ENCODE assay signal across 8 cellular contexts in the genomic region with DNA sequence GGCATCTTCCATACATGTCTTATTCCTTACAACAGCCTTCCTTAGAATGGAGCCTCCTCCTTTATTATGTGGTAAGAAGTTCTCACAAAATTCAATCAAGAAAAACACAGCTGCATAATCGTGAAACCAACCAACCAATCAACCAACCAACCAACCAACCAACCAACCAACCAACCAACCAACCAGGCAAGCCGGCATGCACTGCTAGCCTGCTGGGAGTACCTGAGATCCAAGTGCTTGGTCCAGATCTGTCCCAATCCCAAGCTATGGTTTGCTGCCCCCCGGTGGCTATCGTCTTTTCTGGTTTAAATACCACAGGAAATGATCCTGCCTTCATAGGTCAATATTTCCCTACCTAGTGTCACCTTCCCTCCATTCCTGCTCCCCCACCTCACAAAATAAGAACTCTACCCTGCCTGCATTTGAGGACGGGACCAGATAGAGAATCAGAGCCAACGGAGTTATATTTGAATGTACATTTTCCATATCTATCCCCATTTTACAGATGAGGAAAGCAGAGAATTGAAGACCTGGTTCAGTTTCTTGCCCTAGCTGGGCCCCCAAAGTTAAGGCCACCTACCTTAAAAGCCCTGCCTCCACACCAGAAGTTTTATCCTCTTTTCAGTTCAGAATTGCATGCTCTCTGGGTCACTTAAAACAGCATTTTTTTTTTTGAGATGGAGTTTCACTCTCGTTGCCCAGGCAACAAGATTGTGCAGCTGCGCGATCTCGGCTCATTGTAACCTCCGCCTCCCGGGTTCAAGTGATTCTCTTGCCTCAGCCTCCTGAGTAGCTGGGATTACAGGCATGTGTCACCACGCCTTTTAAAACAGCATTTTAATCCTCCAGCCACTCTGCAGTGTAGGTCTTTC. TPM values are rescaled to one million over a fixed set of nuclear protein-coding genes. Genes with fewer than 3 reads are reported as not detected.
DNase-seq lines count a peak whose midpoint lies in the region; ATAC-seq, FAIRE-seq and TF ChIP-seq lines count a peak whose summit lies in the region.

No MANE protein-coding gene starts in this region.

- peaks cover 11% of the 10 kb centered on the region for H3K4me1 Mint-ChIP-seq in nephron progenitor cell

- no peaks in the 10 kb centered on the region for H3K9me3 Mint-ChIP-seq in nephron progenitor cell

- peak; percentile 76 to 82 for TF ChIP-seq RAD21 in A549 (conservative IDR thresholded peaks at IDR 0.05 in 1 of 2, IDR thresholded peaks at IDR 0.05 in 1 of 2)

- DNase-seq in A549 (ENCODE audit: low read depth in 1 of 2, low spot score in 1 of 2) (peak; percentile 70 to 72), NCI-H2227 (lab: John Stamatoyannopoulos, UW; ENCODE audit: unreplicated experiment) (peak; percentile 66), nephron progenitor cell (peak; percentile 71), GOT3 (lab: John Stamatoyannopoulos, UW) (no peak)
- peak; percentile 31 to 38 for DNase-seq in activated CD4-positive, alpha-beta T cell treated with anti-CD3 and anti-CD28 coated beads, Interleukin-2, amount 50 U/mL, for 4 hours

- TF ChIP-seq CTCF in A549 (IDR thresholded peaks at IDR 0.05) = peak; percentile 68
- TF ChIP-seq CTCF in GM12873 (IDR thresholded peaks at IDR 0.05; ENCODE audit: insufficient read depth, low read depth, low read length, missing control alignments) = peak; percentile 57
- TF ChIP-seq CTCF in nephron progenitor cell (IDR thresholded peaks at IDR 0.05) = peak; percentile 37

- no peak overlapping the region for H3K4me2 ChIP-seq in A549

- no peak overlapping the region for H3K4me3 ChIP-seq in A549

- FAIRE-seq in A549 (lab: Jason Lieb, UNC) = no peak

- POLR2A ChIA-PET in A549 (lab: Yijun Ruan, JAX) = interaction anchor here (0.6 kb wide), 1 partner anchor 171 kb away, joined by 3 read pairs; no protein-coding TSS in a partner anchor

- no peaks in the 10 kb centered on the region for H3K9me3 ChIP-seq in A549

- no peak overlapping the region for H3K4me3 Mint-ChIP-seq in nephron progenitor cell

- CTCF ChIA-PET in A549 (lab: Yijun Ruan, JAX) = interaction anchor here (0.6 to 5.4 kb wide), 34 partner anchors 8 to 398 kb away, joined by 3 to 56 read pairs (median 4); a partner anchor contains a TSS

- TF ChIP-seq POLR2A in A549 (IDR thresholded peaks at IDR 0.05; ENCODE audit: low read length) = no peak

- H3K4me1 ChIP-seq in A549 = no peaks in the 10 kb centered on the region

- H3K27ac ChIP-seq in A549 = no peak overlapping the region

- ATAC-seq in A549 (peak; percentile 78 to 92), esophagus mucosa (peak; percentile 46), GM18868 (IDR thresholded peaks at IDR 0.05; ENCODE audit: unreplicated experiment) (no peak)

- H3K27ac Mint-ChIP-seq in nephron progenitor cell = no peak overlapping the region

- peaks cover 11% of the 10 kb centered on the region for H3K27me3 Mint-ChIP-seq in nephron progenitor cell (ENCODE audit: low read depth, poor library complexity)

- 44% methylated on average over 13 of the region's 13 CpGs for WGBS in A549 (ENCODE audit: missing lambda C conversion rate)

- no peaks in the 10 kb centered on the region for H3K36me3 Mint-ChIP-seq in nephron progenitor cell (ENCODE audit: low read depth)

- no peak for TF ChIP-seq EP300 in A549 (IDR thresholded peaks at IDR 0.05)

TF ChIP-seq in A549, 52 proteins besides CTCF, POLR2A, EP300 and RAD21:
- TF ChIP-seq SMC3 (IDR thresholded peaks at IDR 0.05) = peak; percentile 76
- TF ChIP-seq RCOR1 (IDR thresholded peaks at IDR 0.05; ENCODE audit: low read depth, low read length) = no peak

RNA-seq across cellular contexts. Expression of a gene that starts 27.1 kb away (rescaled TPM):
- polyA plus RNA-seq in A549 (2011; rRNA removed) = 0.04 TPM in 2 replicates
- 0.01 TPM in 2 replicates for polyA plus RNA-seq in A549 (2012; cell fraction: cytosol; rRNA removed)
- 0.07 and 0.11 TPM in 2 replicates for polyA plus RNA-seq in A549 (2012; cell fraction: nucleus; rRNA removed)
- polyA plus RNA-seq in A549 (2017; fragmentation: RNase III; extraction: RNeasy Plus Mini Kit Qiagen cat#74134 plus additional on column Dnase treatment) = 0.05 to 0.11 TPM (median 0.09 TPM) in 3 replicates
- polyA minus RNA-seq in A549 (2011; rRNA and poly(A)+ RNA removed) = not detected in 2 replicates
- total RNA-seq in esophagus mucosa = 0.36 TPM

RNA-seq across cellular contexts. Expression of a gene that starts 46.2 kb away (rescaled TPM):
- polyA plus RNA-seq in A549 (2011; rRNA removed) (183 and 192 TPM in 2 replicates), A549 (2017; fragmentation: RNase III; extraction: RNeasy Plus Mini Kit Qiagen cat#74134 plus additional on column Dnase treatment) (118 to 137 TPM (median 130 TPM) in 3 replicates)
- polyA plus RNA-seq in A549 (2012; cell fraction: cytosol; rRNA removed) = 77.4 and 110 TPM in 2 replicates
- 75.0 and 97.2 TPM in 2 replicates for polyA plus RNA-seq in A549 (2012; cell fraction: nucleus; rRNA removed)
- 91.6 and 101 TPM in 2 replicates for polyA minus RNA-seq in A549 (2011; rRNA and poly(A)+ RNA removed)
- total RNA-seq in esophagus mucosa = 145 TPM
